ENCODE assay signal across 1 cellular context in genomic region chr1:15406911-15407559, GRCh38.
TF ChIP-seq lines count a peak whose summit lies in the region.

No MANE protein-coding gene starts in this region.

TF ChIP-seq in endothelial cell of umbilical vein, 7 proteins besides CTCF, POLR2A, EP300 and RAD21 (continued from another document):
- no peak for TF ChIP-seq MAX (IDR thresholded peaks at IDR 0.05; ENCODE audit: insufficient read depth, insufficient read length)
- no peak for TF ChIP-seq POLR2AphosphoS5 (IDR thresholded peaks at IDR 0.05; ENCODE audit: insufficient read depth, low read depth, low read length)
